In the genomic region with DNA sequence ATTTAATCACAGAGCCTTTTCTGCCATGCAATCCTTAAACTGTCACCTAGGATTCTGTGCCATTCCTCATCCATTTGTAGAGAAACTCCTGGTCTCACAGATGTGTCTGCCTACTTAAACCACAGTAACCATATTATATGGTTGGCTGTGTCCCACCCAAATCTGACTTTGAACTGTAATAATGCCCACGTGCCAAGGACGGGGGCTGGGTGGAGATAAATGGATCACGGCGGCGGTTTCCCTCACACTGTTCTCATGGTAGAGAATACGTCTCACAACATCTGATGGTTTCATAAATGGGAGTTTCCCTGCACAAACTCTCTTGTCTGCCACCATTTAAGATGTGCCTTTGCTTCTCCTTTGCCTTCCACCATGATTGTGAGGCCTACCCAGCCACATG, we compare ENCODE assay signal across 1 cellular context.
TF ChIP-seq lines count a peak whose summit lies in the region.

No MANE protein-coding gene starts in this region.

TF ChIP-seq in HEK293, 187 proteins besides CTCF, POLR2A, EP300 and RAD21 (continued from another document):
- TF ChIP-seq ZSCAN18 (tag by site-specific recombination; IDR thresholded peaks at IDR 0.05) (no peak), ZSCAN16 (tag by site-specific recombination; IDR thresholded peaks at IDR 0.05) (no peak), ZFHX2 (tag by site-specific recombination; conservative IDR thresholded peaks at IDR 0.05) (0 out of 2 replicates have a peak, but pooled peaks have one; percentile 14), TCF7L2 (IDR thresholded peaks at IDR 0.05; ENCODE audit: borderline replicate concordance, low read depth, low read length) (no peak), ZNF433 (tag by site-specific recombination; IDR thresholded peaks at IDR 0.05; ENCODE audit: low read depth) (no peak), ZNF354C (tag by site-specific recombination; IDR thresholded peaks at IDR 0.05; ENCODE audit: borderline replicate concordance, low read depth) (no peak), ZNF747 (tag by site-specific recombination; IDR thresholded peaks at IDR 0.05) (no peak), ZNF623 (tag by site-specific recombination; IDR thresholded peaks at IDR 0.05) (no peak), PRDM4 (tag by site-specific recombination; IDR thresholded peaks at IDR 0.05) (peak; percentile 48; the same call in 1 of the 2 replicates), ZNF274 (IDR thresholded peaks at IDR 0.05; ENCODE audit: low read length) (no peak), ZNF274 (tag by site-specific recombination; IDR thresholded peaks at IDR 0.05; ENCODE audit: borderline replicate concordance) (no peak), ZNF335 (tag by site-specific recombination; conservative IDR thresholded peaks at IDR 0.05) (no peak)
- TF ChIP-seq, protein P1, sequence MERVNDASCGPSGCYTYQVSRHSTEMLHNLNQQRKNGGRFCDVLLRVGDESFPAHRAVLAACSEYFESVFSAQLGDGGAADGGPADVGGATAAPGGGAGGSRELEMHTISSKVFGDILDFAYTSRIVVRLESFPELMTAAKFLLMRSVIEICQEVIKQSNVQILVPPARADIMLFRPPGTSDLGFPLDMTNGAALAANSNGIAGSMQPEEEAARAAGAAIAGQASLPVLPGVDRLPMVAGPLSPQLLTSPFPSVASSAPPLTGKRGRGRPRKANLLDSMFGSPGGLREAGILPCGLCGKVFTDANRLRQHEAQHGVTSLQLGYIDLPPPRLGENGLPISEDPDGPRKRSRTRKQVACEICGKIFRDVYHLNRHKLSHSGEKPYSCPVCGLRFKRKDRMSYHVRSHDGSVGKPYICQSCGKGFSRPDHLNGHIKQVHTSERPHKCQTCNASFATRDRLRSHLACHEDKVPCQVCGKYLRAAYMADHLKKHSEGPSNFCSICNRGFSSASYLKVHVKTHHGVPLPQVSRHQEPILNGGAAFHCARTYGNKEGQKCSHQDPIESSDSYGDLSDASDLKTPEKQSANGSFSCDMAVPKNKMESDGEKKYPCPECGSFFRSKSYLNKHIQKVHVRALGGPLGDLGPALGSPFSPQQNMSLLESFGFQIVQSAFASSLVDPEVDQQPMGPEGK (tag by site-specific recombination; IDR thresholded peaks at IDR 0.05) = no peak
